Comparison of ENCODE assay signal across 8 cellular contexts in the genomic region with DNA sequence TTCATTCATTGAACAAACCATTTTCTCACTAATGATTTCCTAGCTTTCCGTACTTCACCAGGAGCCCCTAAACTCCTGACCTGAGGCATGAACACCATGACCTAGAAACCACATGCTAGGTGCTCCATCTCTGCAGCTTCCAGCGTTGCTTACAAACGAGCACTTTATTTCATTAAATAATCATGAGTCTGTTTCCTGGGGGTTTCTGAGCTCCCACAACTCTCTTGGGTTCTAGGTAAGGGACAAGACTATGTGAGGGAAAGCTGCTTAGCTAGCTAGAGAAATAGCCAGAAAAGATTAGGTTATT. TPM values are rescaled to one million over a fixed set of nuclear protein-coding genes. Genes with fewer than 3 reads are reported as not detected.
DNase-seq lines count a peak whose midpoint lies in the region; ATAC-seq and TF ChIP-seq lines count a peak whose summit lies in the region.

No MANE protein-coding gene starts in this region.

- H3K36me3 ChIP-seq in left ventricle myocardium inferior: no peaks in the 10 kb centered on the region
- H3K36me3 ChIP-seq in mesodermal cell (ENCODE audit: control insufficient read depth, insufficient read depth, low read length): peaks cover 25% of the 10 kb centered on the region

- peaks cover 33% of the 10 kb centered on the region for H3K36me3 Mint-ChIP-seq in brain

- peaks cover 0 to 7% (median 0%) of the 10 kb centered on the region in 5 experiments for H3K9me3 Mint-ChIP-seq in brain

- peaks cover 62% of the 10 kb centered on the region for H3K4me1 Mint-ChIP-seq in brain

- TF ChIP-seq CTCF in left ventricle myocardium inferior (IDR thresholded peaks at IDR 0.05; ENCODE audit: borderline replicate concordance): no peak
- TF ChIP-seq CTCF in brain (conservative IDR thresholded peaks at IDR 0.05): no peak

- no peaks in the 10 kb centered on the region for H3K9me3 ChIP-seq in left ventricle myocardium inferior (replicated peaks)
- H3K9me3 ChIP-seq in mesodermal cell (ENCODE audit: control insufficient read depth, low read length): no peaks in the 10 kb centered on the region

- peak overlapping the region; percentile 96 to 98 (median 98) for H3K4me3 Mint-ChIP-seq in brain

- H3K4me3 ChIP-seq in left ventricle myocardium inferior (peak overlapping the region; percentile 91), mesodermal cell (ENCODE audit: extremely low read depth, insufficient read depth, low read length, poor library complexity, severe bottlenecking) (peak overlapping the region; percentile 86)

- H3K27ac ChIP-seq in left ventricle myocardium inferior (replicated peaks): peak overlapping the region; percentile 93
- peak overlapping the region; percentile 80 for H3K27ac ChIP-seq in mesodermal cell (ENCODE audit: low read depth, low read length, severe bottlenecking)

- H3K4me1 ChIP-seq in left ventricle myocardium inferior (peaks cover 42% of the 10 kb centered on the region), mesodermal cell (ENCODE audit: control insufficient read depth, insufficient read depth, low read length, poor library complexity, severe bottlenecking) (peaks cover 18% of the 10 kb centered on the region)

- DNase-seq in left ventricle myocardium inferior (no peak), left cardiac atrium (no peak), pons (ENCODE audit: low spot score) (no peak), germinal center (ENCODE audit: low spot score) (no peak), NCI-H82 (lab: John Stamatoyannopoulos, UW) (no peak), anterior cingulate cortex (lab: John Stamatoyannopoulos, UW) (no peak)

- no peaks in the 10 kb centered on the region for H3K27me3 ChIP-seq in left ventricle myocardium inferior (ENCODE audit: low read depth)

- 33 to 44% methylated on average over 1 of the region's 3 CpGs for WGBS in mesodermal cell (ENCODE audit: insufficient coverage in 2 of 2), 2 experiments

- peak overlapping the region; percentile 94 to 97 (median 95) for H3K27ac Mint-ChIP-seq in brain

- intact Hi-C loops in left ventricle myocardium inferior (cut with micrococcal nuclease) (loop anchor here (5.0 kb wide), 1 partner anchor 109 kb away; the partner anchor contains the start of gene SNAPC5), left cardiac atrium (cut with DNase I) (loop anchor here in 1 of 2 donors (10.0 kb wide), 1 partner anchor 107 kb away; the partner anchor contains the start of gene SNAPC5)

- ATAC-seq in left cardiac atrium: no peak

- peaks cover 12% of the 10 kb centered on the region for H3K27me3 Mint-ChIP-seq in brain

RNA-seq across cellular contexts. Expression of gene MAP2K1, which starts 1.3 kb away (rescaled TPM):
- total RNA-seq in left ventricle myocardium inferior: 44.9 TPM
- 10 to 100 TPM; 40.3 to 52.3 TPM for total RNA-seq in left cardiac atrium
- polyA plus RNA-seq in brain (ENCODE audit: insufficient read depth, low read depth, low replicate concordance): 61.3 TPM
- 49.9 TPM for polyA plus RNA-seq in mesodermal cell (2013, experiment 1 of 2)
- 42.3 TPM for polyA plus RNA-seq in mesodermal cell (2013, experiment 2 of 2)

RNA-seq across cellular contexts. Expression of gene TIPIN, which starts 31.5 kb away (rescaled TPM):
- total RNA-seq in left ventricle myocardium inferior (2.4 TPM), left cardiac atrium (1 to 10 TPM; 4.3 to 6.1 TPM)
- polyA plus RNA-seq in brain (ENCODE audit: insufficient read depth, low read depth, low replicate concordance): 8.1 TPM
- polyA plus RNA-seq in mesodermal cell (2013, experiment 1 of 2): 9.8 TPM
- 16.7 TPM for polyA plus RNA-seq in mesodermal cell (2013, experiment 2 of 2)
